Comparison of ENCODE assay signal across 10 cellular contexts in genomic region chr2:162839419-162839818, GRCh38. TPM values are rescaled to one million over a fixed set of nuclear protein-coding genes. Genes with fewer than 3 reads are reported as not detected.
DNase-seq lines count a peak whose midpoint lies in the region; ATAC-seq, FAIRE-seq and TF ChIP-seq lines count a peak whose summit lies in the region.
"Had no signal": no experiment of that assay in that cellular context is flagged by ENCODE, and none has a peak within 500 bp of the region (broad histone marks: within the 10 kb centered on the region; RNA-seq: fewer than 3 reads in every experiment).

No MANE protein-coding gene starts in this region.

- no peak for TF ChIP-seq CTCF in astrocyte (IDR thresholded peaks at IDR 0.05; ENCODE audit: insufficient read depth, low read depth, low read length)
- no peak for TF ChIP-seq CTCF in nephron progenitor cell (IDR thresholded peaks at IDR 0.05)
- TF ChIP-seq CTCF in Peyer's patch (IDR thresholded peaks at IDR 0.05): no peak

- ATAC-seq in HG02588 (IDR thresholded peaks at IDR 0.05; ENCODE audit: unreplicated experiment) (no peak), HG03354 (IDR thresholded peaks at IDR 0.05; ENCODE audit: poor library complexity, severe bottlenecking, unreplicated experiment) (no peak)

- DNase-seq in DMS153 treated with DMSO at 0.1 percent for 48 hours (lab: John Stamatoyannopoulos, UW; ENCODE audit: unreplicated experiment): peak; percentile 60
- DNase-seq in NCI-H2107 (lab: John Stamatoyannopoulos, UW): peak; percentile 30
- DNase-seq in astrocyte (ENCODE audit: low read depth): no peak
- peak; percentile 12 for DNase-seq in nephron progenitor cell
- no peak for DNase-seq in activated T-cell treated with anti-CD3 and anti-CD28 coated beads, Interleukin-2, amount 50 U/mL, for 48 hours
- no peak for DNase-seq in Peyer's patch

- no peaks in the 10 kb centered on the region for H3K9me3 Mint-ChIP-seq in astrocyte (ENCODE audit: unreplicated experiment)
- no peaks in the 10 kb centered on the region for H3K9me3 Mint-ChIP-seq in nephron progenitor cell

- H2AFZ ChIP-seq in astrocyte (ENCODE audit: low read depth, low read length): peak overlapping the region; percentile 61

- no peak for FAIRE-seq in astrocyte (lab: Jason Lieb, UNC)

- no peaks in the 10 kb centered on the region for H4K20me1 ChIP-seq in astrocyte (ENCODE audit: insufficient read depth, low read length)

- H3K4me3 ChIP-seq in astrocyte (ENCODE audit: insufficient read depth, low read depth, low read length) (peak overlapping the region; percentile 50), Peyer's patch (no peak overlapping the region)

- no peak for TF ChIP-seq POLR2A in Peyer's patch (IDR thresholded peaks at IDR 0.05)

- H3K79me2 ChIP-seq in astrocyte (ENCODE audit: insufficient read depth, low read length): no peaks in the 10 kb centered on the region

- no peak overlapping the region for H3K9ac ChIP-seq in astrocyte (ENCODE audit: low read length)

- no peak overlapping the region for H3K27ac ChIP-seq in astrocyte (ENCODE audit: low read depth, low read length)
- no peak overlapping the region for H3K27ac ChIP-seq in Peyer's patch

- H3K4me1 Mint-ChIP-seq in astrocyte (ENCODE audit: low read depth, unreplicated experiment): no peaks in the 10 kb centered on the region
- H3K4me1 Mint-ChIP-seq in nephron progenitor cell: peaks cover 19% of the 10 kb centered on the region

- H3K27ac Mint-ChIP-seq in astrocyte (ENCODE audit: unreplicated experiment) (no peak overlapping the region), nephron progenitor cell (no peak overlapping the region)

- H3K27me3 ChIP-seq in astrocyte (ENCODE audit: insufficient read depth, low read length) (peaks cover 23% of the 10 kb centered on the region), Peyer's patch (peaks cover 0 to 6% of the 10 kb centered on the region in 2 donors)

- H3K4me1 ChIP-seq in astrocyte (ENCODE audit: insufficient read depth, low read length) (peaks cover 12% of the 10 kb centered on the region), Peyer's patch (no peaks in the 10 kb centered on the region)

- H3K4me3 Mint-ChIP-seq in astrocyte (ENCODE audit: unreplicated experiment) (peak overlapping the region; percentile 85), nephron progenitor cell (peak overlapping the region; percentile 90)

- H3K4me2 ChIP-seq in astrocyte (ENCODE audit: low read length): peak overlapping the region; percentile 85

- H3K36me3 Mint-ChIP-seq in astrocyte (ENCODE audit: low read depth, unreplicated experiment) (no peaks in the 10 kb centered on the region), nephron progenitor cell (ENCODE audit: low read depth) (no peaks in the 10 kb centered on the region)

- H3K36me3 ChIP-seq in astrocyte (ENCODE audit: insufficient read depth, low read length): no peaks in the 10 kb centered on the region
- no peaks in the 10 kb centered on the region for H3K36me3 ChIP-seq in Peyer's patch

- peaks cover 35% of the 10 kb centered on the region for H3K27me3 Mint-ChIP-seq in astrocyte (ENCODE audit: low read depth, unreplicated experiment)
- H3K27me3 Mint-ChIP-seq in nephron progenitor cell (ENCODE audit: low read depth, poor library complexity): peaks cover 51% of the 10 kb centered on the region

- H3K9me3 ChIP-seq in astrocyte (ENCODE audit: insufficient read depth, low read depth, low read length) (no peaks in the 10 kb centered on the region), Peyer's patch (peaks cover 0 to 3% (median 0%) of the 10 kb centered on the region in 4 donors)

RNA-seq across cellular contexts. Expression of gene KCNH7, which starts 0.9 kb away (rescaled TPM):
- 0.91 and 2.0 TPM in 2 replicates for total RNA-seq in astrocyte
- total RNA-seq in Peyer's patch: not detected
- total RNA-seq: activated CD8-positive, alpha-beta memory T cell treated with anti-CD3 and anti-CD28 coated beads for 36 hours; dermis microvascular lymphatic vessel endothelial cell had no signal

Comparison
In these comparisons a context has a peak if more than half of its experiments do, and no peak if none do; other contexts are left out.
1. DNase-seq: peak in DMS153 treated with DMSO at 0.1 percent for 48 hours (single experiment), NCI-H2107 (single experiment) and nephron progenitor cell (single experiment); none in astrocyte (single experiment), activated T-cell treated with anti-CD3 and anti-CD28 coated beads, Interleukin-2, amount 50 U/mL, for 48 hours (0 of 2) and Peyer's patch (0 of 3).